In genomic region chr17:2784864-2785263, GRCh38 we compare ENCODE assay signal across 15 cellular contexts. TPM values are rescaled to one million over a fixed set of nuclear protein-coding genes. Genes with fewer than 3 reads are reported as not detected.
DNase-seq lines count a peak whose midpoint lies in the region; TF ChIP-seq lines count a peak whose summit lies in the region.
"Had no signal": no experiment of that assay in that cellular context is flagged by ENCODE, and none has a peak within 500 bp of the region (broad histone marks: within the 10 kb centered on the region; RNA-seq: fewer than 3 reads in every experiment).

No MANE protein-coding gene starts in this region.

- no peak for TF ChIP-seq CTCF in testis (IDR thresholded peaks at IDR 0.05)

- no peak for DNase-seq in NT2/D1 (ENCODE audit: low read depth, low spot score)
- DNase-seq in islet precursor cell: peak; percentile 62
- DNase-seq in testis: no peak
- no peak for DNase-seq in DMS153 (lab: John Stamatoyannopoulos, UW)
- DNase-seq in activated T-cell treated with anti-CD3 and anti-CD28 coated beads for 4 hours: no peak
- no peak for DNase-seq in SW 1271 (lab: John Stamatoyannopoulos, UW)
- DNase-seq: ACHN; CD4-positive, alpha-beta memory T cell; DMS79 treated with DMSO at 0.1 percent for 48 hours; EL had no signal

- 51 to 60% methylated on average over 4 to 8 of the region's 8 CpGs for WGBS in testis, 2 donors

- intact Hi-C loops in testis (cut with DNase I; ENCODE audit: low total_unique reads): no loop called here

- H3K9me3 ChIP-seq in BLaER1 treated with 17β-estradiol and CSF1 and Interleukin-3, amounts not matched to agents 10 nM and 100 nM (replicated peaks in 1 of 11): peaks cover 0 to 4% (median 0%) of the 10 kb centered on the region in 11 experiments; a peak in 1 of 22 replicates
- H3K9me3 ChIP-seq in NT2/D1 (ENCODE audit: insufficient read depth, low read length): no peaks in the 10 kb centered on the region
- no peaks in the 10 kb centered on the region for H3K9me3 ChIP-seq in testis

- H3K4me3 ChIP-seq in BLaER1 treated with 17β-estradiol and CSF1 and Interleukin-3, amounts not matched to agents 10 nM and 100 nM: no peak overlapping the region
- H3K4me3 ChIP-seq in NT2/D1 (ENCODE audit: insufficient read length, low read depth): no peak overlapping the region
- H3K4me3 ChIP-seq in testis: no peak overlapping the region

- peak overlapping the region in 5 of 11 experiments; percentile 20 to 48 (median 33); a peak in 7 of 22 replicates for H3K9ac ChIP-seq in BLaER1 treated with 17β-estradiol and CSF1 and Interleukin-3, amounts not matched to agents 10 nM and 100 nM
- peak overlapping the region; percentile 42 for H3K9ac ChIP-seq in NT2/D1 (ENCODE audit: insufficient read length, low read depth)

- H3K4me1 ChIP-seq in BLaER1 treated with 17β-estradiol and CSF1 and Interleukin-3, amounts not matched to agents 10 nM and 100 nM: peaks cover 42 to 85% (median 73%) of the 10 kb centered on the region in 10 experiments
- peaks cover 13% of the 10 kb centered on the region for H3K4me1 ChIP-seq in NT2/D1 (ENCODE audit: insufficient read depth, insufficient read length)
- peaks cover 11% of the 10 kb centered on the region for H3K4me1 ChIP-seq in testis

- H3K36me3 ChIP-seq in BLaER1 treated with 17β-estradiol and CSF1 and Interleukin-3, amounts not matched to agents 10 nM and 100 nM: no peaks in the 10 kb centered on the region
- H3K36me3 ChIP-seq in NT2/D1 (ENCODE audit: insufficient read depth, insufficient read length, low read length): no peaks in the 10 kb centered on the region
- no peaks in the 10 kb centered on the region for H3K36me3 ChIP-seq in testis (ENCODE audit: low read depth, missing control alignments)

- TF ChIP-seq POLR2A in testis (IDR thresholded peaks at IDR 0.05): no peak

- H3K27ac ChIP-seq in BLaER1 treated with 17β-estradiol and CSF1 and Interleukin-3, amounts not matched to agents 10 nM and 100 nM: peak overlapping the region in 8 of 11 experiments; percentile 27 to 98 (median 74); a peak in 11 of 22 replicates
- peak overlapping the region; percentile 50 to 54 for H3K27ac ChIP-seq in testis
- H3K27ac ChIP-seq: C4-2B had no signal

- H4K20me1 ChIP-seq in BLaER1 treated with 17β-estradiol and CSF1 and Interleukin-3, amounts not matched to agents 10 nM and 100 nM: no peaks in the 10 kb centered on the region

- no peaks in the 10 kb centered on the region for H3K27me3 ChIP-seq in BLaER1 treated with 17β-estradiol and CSF1 and Interleukin-3, amounts not matched to agents 10 nM and 100 nM
- H3K27me3 ChIP-seq in NT2/D1 (ENCODE audit: insufficient read depth, insufficient read length): no peaks in the 10 kb centered on the region
- no peaks in the 10 kb centered on the region for H3K27me3 ChIP-seq in testis

- no peak overlapping the region; a peak in 1 of 22 replicates for H3K4me2 ChIP-seq in BLaER1 treated with 17β-estradiol and CSF1 and Interleukin-3, amounts not matched to agents 10 nM and 100 nM

RNA-seq across cellular contexts. Expression of gene RAP1GAP2, which starts 11.4 kb away (rescaled TPM):
- total RNA-seq in testis: 10 to 100 TPM; 15.1 to 21.7 TPM
- 10.4 TPM for polyA plus RNA-seq in testis (ENCODE audit: insufficient read depth, low read depth, low replicate concordance)

RNA-seq across cellular contexts. Expression of gene CCDC92B, which starts 35.4 kb away (rescaled TPM):
- 1 to 10 TPM; 3.9 to 4.0 TPM for total RNA-seq in testis
- polyA plus RNA-seq in testis (ENCODE audit: insufficient read depth, low read depth, low replicate concordance): 2.2 TPM
- total RNA-seq: A172, H4, HepG2 had no signal
- polyA plus RNA-seq: CD4-positive, alpha-beta memory T cell; HepG2 had no signal
